14 cellular contexts compared by ENCODE assay signal in the genomic region with DNA sequence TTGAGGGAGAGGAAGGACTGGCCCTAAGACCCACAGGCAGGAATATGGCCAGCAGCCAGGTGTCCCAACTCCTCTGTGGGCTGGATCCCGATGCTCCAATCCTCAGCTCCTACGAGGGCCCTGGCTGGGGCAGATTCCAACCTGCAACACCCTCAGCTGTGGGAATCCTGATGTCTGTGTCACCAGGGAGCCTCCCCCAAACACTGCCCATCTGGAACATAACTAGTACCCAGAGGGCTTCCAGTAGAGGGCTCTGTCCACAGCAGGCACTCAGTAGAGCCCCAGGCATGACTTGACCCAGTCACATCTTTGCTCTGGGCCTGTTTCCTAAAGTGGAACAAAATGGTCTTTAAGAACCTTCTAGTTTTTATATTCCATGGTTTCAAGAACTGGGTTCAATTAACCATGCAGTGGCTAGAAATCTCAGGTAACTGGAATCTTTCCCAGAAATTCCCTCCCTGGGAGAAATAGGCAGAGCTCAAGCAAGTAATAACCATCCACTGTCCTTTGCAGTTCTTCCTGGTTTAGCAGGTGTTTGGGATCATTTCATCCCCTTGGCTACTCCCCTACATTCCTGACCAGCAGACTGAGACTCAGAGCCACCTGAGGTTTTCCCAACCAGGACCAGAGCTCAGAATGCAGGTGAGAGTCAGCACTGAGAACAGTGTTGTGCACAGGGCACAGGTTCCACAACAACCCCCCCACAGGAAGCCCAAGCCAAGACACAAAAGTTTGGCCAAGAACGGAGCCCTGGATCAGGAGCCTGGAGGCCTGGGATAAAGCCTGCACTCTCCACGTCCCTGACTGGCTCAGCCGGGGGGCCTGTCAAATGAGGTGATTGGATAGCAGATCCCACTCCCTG. TPM values are rescaled to one million over a fixed set of nuclear protein-coding genes. Genes with fewer than 3 reads are reported as not detected.
DNase-seq lines count a peak whose midpoint lies in the region; ATAC-seq and TF ChIP-seq lines count a peak whose summit lies in the region.
"Had no signal": no experiment of that assay in that cellular context is flagged by ENCODE, and none has a peak within 500 bp of the region (broad histone marks: within the 10 kb centered on the region; RNA-seq: fewer than 3 reads in every experiment).

No MANE protein-coding gene starts in this region.

- no peak for DNase-seq in Right ventricle myocardium superior
- no peak for DNase-seq in right atrium auricular region (ENCODE audit: low spot score)
- peak; percentile 13 for DNase-seq in OCI-M1 (lab: John Stamatoyannopoulos, UW)
- DNase-seq in glomerular visceral epithelial cell (ENCODE audit: extremely low spot score): peak; percentile 7
- DNase-seq in progenitor cell of endocrine pancreas (ENCODE audit: low spot score, unreplicated experiment): no peak
- no peak for DNase-seq in tibial nerve (ENCODE audit: low spot score in 2 of 2)
- no peak for DNase-seq in NCI-H2196 treated with DMSO at 0.1 percent for 48 hours (lab: John Stamatoyannopoulos, UW; ENCODE audit: unreplicated experiment)
- DNase-seq: glutamatergic neuron; Kasumi-1; stimulated activated CD4-positive, alpha-beta T cell treated with anti-CD3 and anti-CD28 coated beads, Interleukin-15, amount 100 ng/mL, for 24 hours had no signal

- H3K9me3 ChIP-seq in right atrium auricular region: no peaks in the 10 kb centered on the region
- H3K9me3 ChIP-seq in tibial nerve: no peaks in the 10 kb centered on the region

- no peaks in the 10 kb centered on the region for H3K36me3 Mint-ChIP-seq in progenitor cell of endocrine pancreas (ENCODE audit: insufficient read depth)
- H3K36me3 Mint-ChIP-seq: stimulated activated memory B cell treated with anti-CD40 and anti-IgM and Interleukin-4, amounts not matched to agents 10 μg/mL and 1 μg/mL and 100 μg/mL, for 72 hours had no signal

- no peak overlapping the region for H3K27ac ChIP-seq in right atrium auricular region
- no peak overlapping the region for H3K27ac ChIP-seq in tibial nerve
- H3K27ac ChIP-seq: C4-2B had no signal

- no peak for TF ChIP-seq EP300 in tibial nerve (IDR thresholded peaks at IDR 0.05)

- 67 to 71% methylated on average over 5 of the region's 5 CpGs for WGBS in tibial nerve, 2 donors

- no peak overlapping the region for H3K4me3 Mint-ChIP-seq in progenitor cell of endocrine pancreas (ENCODE audit: low read depth)
- H3K4me3 Mint-ChIP-seq: stimulated activated memory B cell treated with anti-CD40 and anti-IgM and Interleukin-4, amounts not matched to agents 10 μg/mL and 1 μg/mL and 100 μg/mL, for 72 hours had no signal

- TF ChIP-seq CTCF in right atrium auricular region (IDR thresholded peaks at IDR 0.05) (peak in 1 of 2 donors; percentile 42), progenitor cell of endocrine pancreas (IDR thresholded peaks at IDR 0.05; ENCODE audit: unreplicated experiment) (no peak), tibial nerve (IDR thresholded peaks at IDR 0.05) (no peak)

- H3K4me1 ChIP-seq in right atrium auricular region (peaks cover 0 to 5% of the 10 kb centered on the region in 2 donors), tibial nerve (no peaks in the 10 kb centered on the region)

- no peaks in the 10 kb centered on the region for H3K4me1 Mint-ChIP-seq in progenitor cell of endocrine pancreas (ENCODE audit: low read depth)

- H3K36me3 ChIP-seq in right atrium auricular region (no peaks in the 10 kb centered on the region), tibial nerve (no peaks in the 10 kb centered on the region)

- no peak for TF ChIP-seq POLR2A in tibial nerve (IDR thresholded peaks at IDR 0.05)

- intact Hi-C loops in Right ventricle myocardium superior (cut with DNase I): no loop called here

- H3K27me3 ChIP-seq in right atrium auricular region: no peaks in the 10 kb centered on the region
- H3K27me3 ChIP-seq in tibial nerve: no peaks in the 10 kb centered on the region

- H3K27ac Mint-ChIP-seq in progenitor cell of endocrine pancreas: no peak overlapping the region
- H3K27ac Mint-ChIP-seq: stimulated activated memory B cell treated with anti-CD40 and anti-IgM and Interleukin-4, amounts not matched to agents 10 μg/mL and 1 μg/mL and 100 μg/mL, for 72 hours had no signal

- H3K9me3 Mint-ChIP-seq in progenitor cell of endocrine pancreas (ENCODE audit: low read depth): no peaks in the 10 kb centered on the region
- H3K9me3 Mint-ChIP-seq: stimulated activated memory B cell treated with anti-CD40 and anti-IgM and Interleukin-4, amounts not matched to agents 10 μg/mL and 1 μg/mL and 100 μg/mL, for 72 hours had no signal

- peaks cover 13% of the 10 kb centered on the region for H3K27me3 Mint-ChIP-seq in progenitor cell of endocrine pancreas

- H3K4me3 ChIP-seq in right atrium auricular region (no peak overlapping the region), tibial nerve (no peak overlapping the region)

- peak; percentile 52 for ATAC-seq in Right ventricle myocardium superior (ENCODE audit: poor library complexity)
- no peak for ATAC-seq in HG02870 (IDR thresholded peaks at IDR 0.05; ENCODE audit: unreplicated experiment)
- ATAC-seq: stimulated activated memory B cell treated with anti-CD40 and anti-IgM and Interleukin-4, amounts not matched to agents 10 μg/mL and 1 μg/mL and 100 μg/mL, for 72 hours had no signal

RNA-seq across cellular contexts. Expression of a gene that starts 20.8 kb away (rescaled TPM):
- total RNA-seq in Right ventricle myocardium superior (0.62 TPM), right atrium auricular region (under 1 TPM in 1 of 2 donors, not detected in 1; 0.11 TPM), progenitor cell of endocrine pancreas (0.33 and 0.36 TPM in 2 replicates), tibial nerve (under 1 TPM in 3 of 4 donors, not detected in 1; under 0.01 to 0.44 (median 0.21) TPM)
- total RNA-seq: chondrocyte had no signal

Comparison
In these comparisons a context has a peak if more than half of its experiments do, and no peak if none do; other contexts are left out.
1. DNase-seq: peak in OCI-M1 (single experiment) and glomerular visceral epithelial cell (single experiment); none in Right ventricle myocardium superior (single experiment), right atrium auricular region (single experiment), progenitor cell of endocrine pancreas (single experiment), tibial nerve (0 of 2) and NCI-H2196 treated with DMSO at 0.1 percent for 48 hours (single experiment).